17 cellular contexts compared by ENCODE assay signal in the genomic region with DNA sequence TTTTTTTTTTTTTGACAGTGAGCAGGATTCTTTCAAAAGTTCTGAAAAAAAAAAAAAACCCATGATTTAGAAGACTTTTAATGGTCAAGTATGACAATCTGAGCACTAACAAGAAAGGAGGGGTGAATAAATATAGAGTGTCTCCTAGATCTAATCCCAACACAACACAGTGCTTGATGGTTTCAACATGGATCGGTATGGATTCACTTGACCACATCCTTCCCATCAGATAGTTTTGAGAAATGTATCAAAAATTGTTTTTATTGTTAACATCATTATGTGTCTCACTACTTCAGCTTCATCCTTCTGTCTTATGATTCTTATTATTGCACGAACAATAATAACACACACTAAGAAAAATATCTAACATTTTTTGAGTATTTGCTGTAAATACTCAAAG.
"Had no signal": no experiment of that assay in that cellular context is flagged by ENCODE, and none has a peak within 500 bp of the region (broad histone marks: within the 10 kb centered on the region; RNA-seq: fewer than 3 reads in every experiment).

No MANE protein-coding gene starts in this region.

- H3K27ac ChIP-seq: parathyroid adenoma had no signal

- H3K9me3 ChIP-seq: esophagus squamous epithelium, upper lobe of left lung had no signal

- H3K4me1 Mint-ChIP-seq: activated naive CD4-positive, alpha-beta T cell treated with anti-CD3 and anti-CD28 coated beads, Interleukin-2, amount 50 U/mL, for 24 hours had no signal

- FAIRE-seq: keratinocyte, small intestine had no signal

- H2AFZ ChIP-seq: parathyroid adenoma had no signal

- H3K9me3 Mint-ChIP-seq: activated naive CD4-positive, alpha-beta T cell treated with anti-CD3 and anti-CD28 coated beads, Interleukin-2, amount 50 U/mL, for 24 hours; activated T-cell treated with anti-CD3 and anti-CD28 coated beads, Interleukin-2, amount 50 U/mL, for 24 hours; neural crest cell had no signal

- H3K4me3 ChIP-seq: esophagus squamous epithelium, upper lobe of left lung had no signal

- H3K27me3 ChIP-seq: esophagus squamous epithelium, upper lobe of left lung had no signal

- H3K9ac ChIP-seq: parathyroid adenoma had no signal

- DNase-seq: activated CD4-positive, alpha-beta T cell treated with anti-CD3 and anti-CD28 coated beads, Interleukin-2, amount 50 U/mL, for 48 hours; activated CD4-positive, CD25-positive, alpha-beta regulatory T cell treated with anti-CD3 and anti-CD28 coated beads, Interleukin-2, amount 50 U/mL, for 72 hours; activated CD8-positive, alpha-beta memory T cell treated with anti-CD3 and anti-CD28 coated beads, Interleukin-2, amount 10 ng/mL, durations not matched to agents 7 days and 5 days; activated effector memory CD4-positive, alpha-beta T cell treated with Interleukin-2 at 50 U/mL for 16 hours; activated T-cell treated with anti-CD3 and anti-CD28 coated beads, Interleukin-2, amount 50 U/mL, for 24 hours; esophagus squamous epithelium; foreskin melanocyte; left ventricle myocardium superior; mesenchymal stem cell; retina; small intestine; T-helper 9 cell; upper lobe of left lung had no signal

- H3K36me3 Mint-ChIP-seq: activated CD8-positive, alpha-beta memory T cell treated with anti-CD3 and anti-CD28 coated beads, Interleukin-2, amount 10 ng/mL, durations not matched to agents 7 days and 5 days; activated naive CD4-positive, alpha-beta T cell treated with anti-CD3 and anti-CD28 coated beads, Interleukin-2, amount 50 U/mL, for 24 hours had no signal

- ATAC-seq: activated CD8-positive, alpha-beta memory T cell treated with anti-CD3 and anti-CD28 coated beads, Interleukin-2, amount 10 ng/mL, durations not matched to agents 7 days and 5 days; left ventricle myocardium superior had no signal

- H3K27ac Mint-ChIP-seq: activated CD8-positive, alpha-beta memory T cell treated with anti-CD3 and anti-CD28 coated beads, Interleukin-2, amount 10 ng/mL, durations not matched to agents 7 days and 5 days; activated naive CD4-positive, alpha-beta T cell treated with anti-CD3 and anti-CD28 coated beads, Interleukin-2, amount 50 U/mL, for 24 hours; activated T-cell treated with anti-CD3 and anti-CD28 coated beads, Interleukin-2, amount 50 U/mL, for 24 hours had no signal

- H3K36me3 ChIP-seq: esophagus squamous epithelium, upper lobe of left lung had no signal

- H3K4me3 Mint-ChIP-seq: activated CD8-positive, alpha-beta memory T cell treated with anti-CD3 and anti-CD28 coated beads, Interleukin-2, amount 10 ng/mL, durations not matched to agents 7 days and 5 days; activated naive CD4-positive, alpha-beta T cell treated with anti-CD3 and anti-CD28 coated beads, Interleukin-2, amount 50 U/mL, for 24 hours; activated T-cell treated with anti-CD3 and anti-CD28 coated beads, Interleukin-2, amount 50 U/mL, for 24 hours; neural crest cell had no signal
